In genomic region chr14:73457935-73458218, GRCh38 we compare ENCODE assay signal across 7 cellular contexts. TPM values are rescaled to one million over a fixed set of nuclear protein-coding genes. Genes with fewer than 3 reads are reported as not detected.
A peak's percentile ranks its signal among the peaks of the same experiment; 100 is the strongest.
DNase-seq lines count a peak whose midpoint lies in the region; ATAC-seq, FAIRE-seq and TF ChIP-seq lines count a peak whose summit lies in the region.

No MANE protein-coding gene starts in this region.

- H3K9ac ChIP-seq in HUES6 (ENCODE audit: low read length) (peak overlapping the region; percentile 80), K562 (ENCODE audit: insufficient read depth in 1 of 2, low read depth in 2 of 2, low read length in 2 of 2) (peak overlapping the region; percentile 76 to 95)

- peak overlapping the region; percentile 81 for H3K4me2 ChIP-seq in K562 (ENCODE audit: insufficient read depth, low read length)

- H3K9me3 ChIP-seq in HUES6 (ENCODE audit: control insufficient read depth, insufficient read depth, low read depth, low read length) (no peaks in the 10 kb centered on the region), K562 (replicated peaks; ENCODE audit: control insufficient read depth, insufficient read depth, low read depth, low read length) (no peaks in the 10 kb centered on the region), thyroid gland (no peaks in the 10 kb centered on the region)

- in situ Hi-C loops in K562 (cut with MboI) = loop anchor here (25.0 kb wide), 2 partner anchors 421 to 946 kb away; partner anchors contain the start of gene ZFYVE1

- H3K4me3 ChIP-seq in HUES6 (ENCODE audit: low read depth, low read length) (peak overlapping the region; percentile 93), K562 (peak overlapping the region; percentile 89), thyroid gland (replicated peaks in 1 of 3) (peak overlapping the region; percentile 51 to 97 (median 86))

- H3K27ac ChIP-seq in HUES6 (ENCODE audit: low read depth, low read length) (peak overlapping the region; percentile 44; the same call in 1 of the 2 replicates), K562 (ENCODE audit: extremely low read depth, low read depth, low read length) (peak overlapping the region; percentile 79), thyroid gland (peak overlapping the region; percentile 89 to 91 (median 91))

- H3K27me3 ChIP-seq in HUES6 (ENCODE audit: control insufficient read depth, insufficient read depth, low read length) = no peaks in the 10 kb centered on the region
- no peaks in the 10 kb centered on the region for H3K27me3 ChIP-seq in K562 (ENCODE audit: control insufficient read depth in 2 of 2, insufficient read depth in 2 of 2, low read length in 2 of 2)
- H3K27me3 ChIP-seq in thyroid gland = no peaks in the 10 kb centered on the region

- TF ChIP-seq CTCF in K562 (IDR thresholded peaks at IDR 0.05 in 2 of 3, conservative IDR thresholded peaks at IDR 0.05 in 1 of 3; ENCODE audit: insufficient read depth in 2 of 3, low read depth in 1 of 3, low read length in 3 of 3) (no peak), thyroid gland (IDR thresholded peaks at IDR 0.05) (no peak)

- CTCF ChIA-PET in K562 (lab: Yijun Ruan, JAX; ENCODE audit: low intra/inter-chr PET ratio) = no interaction called here

- H3K9me1 ChIP-seq in K562 (ENCODE audit: control insufficient read depth, insufficient read depth, low read length) = no peaks in the 10 kb centered on the region

- H4K20me1 ChIP-seq in K562 (replicated peaks; ENCODE audit: control insufficient read depth, insufficient read depth, low read length) = no peaks in the 10 kb centered on the region

- no peak for FAIRE-seq in K562 (lab: Jason Lieb, UNC)

- peaks cover 21% of the 10 kb centered on the region for H3K4me1 ChIP-seq in HUES6 (ENCODE audit: control insufficient read depth, insufficient read depth, low read length)
- H3K4me1 ChIP-seq in K562 (replicated peaks in 1 of 2; ENCODE audit: control insufficient read depth in 2 of 2, insufficient read depth in 2 of 2, low read length in 2 of 2) = peaks cover 22 to 36% of the 10 kb centered on the region in 2 experiments
- H3K4me1 ChIP-seq in thyroid gland = peaks cover 19 to 47% of the 10 kb centered on the region in 2 donors

- H3K79me2 ChIP-seq in K562 (ENCODE audit: control insufficient read depth, insufficient read depth, low read length) = peaks cover 55% of the 10 kb centered on the region

- peak overlapping the region; percentile 76 for H2AFZ ChIP-seq in K562 (ENCODE audit: low read depth, low read length)

- peak; percentile 10 for ATAC-seq in GM18867 (IDR thresholded peaks at IDR 0.05; ENCODE audit: unreplicated experiment)
- ATAC-seq in K562 = peak; percentile 18
- peak; percentile 14 for ATAC-seq in left lobe of liver
- no peak for ATAC-seq in HG02852 (IDR thresholded peaks at IDR 0.05; ENCODE audit: unreplicated experiment)

- DNase-seq in K562 (ENCODE audit: extremely low read depth in 1 of 4, low spot score in 3 of 4) (no peak), left lobe of liver (ENCODE audit: low spot score) (no peak), thyroid gland (peak in 1 of 2 donors; percentile 34), HK-2 (ENCODE audit: unreplicated experiment) (no peak)

- POLR2A ChIA-PET in K562 (lab: Yijun Ruan, JAX) = interaction anchor here (1.2 kb wide), 1 partner anchor 10 kb away, joined by 8 read pairs; no protein-coding TSS in a partner anchor

- intact Hi-C loops in K562 (cut with micrococcal nuclease) (no loop called here), thyroid gland (cut with DNase I) (no loop called here)

- 0% methylated on average over 8 of the region's 19 CpGs for WGBS in K562 (ENCODE audit: insufficient coverage, low coverage, missing lambda C conversion rate)
- 0 to 1% methylated on average over 17 of the region's 19 CpGs for WGBS in thyroid gland, 2 donors

- no peak for TF ChIP-seq EP300 in K562 (IDR thresholded peaks at IDR 0.05; ENCODE audit: low read length)

- BruUV-seq in K562 (replicated peaks; lab: Mats Ljungman, UMichigan) = no TSS peak

- TF ChIP-seq RAD21 in K562 (CRISPR knock-in tag; conservative IDR thresholded peaks at IDR 0.05 in 1 of 2, IDR thresholded peaks at IDR 0.05 in 1 of 2) = no peak

- TF ChIP-seq POLR2A in K562 (conservative IDR thresholded peaks at IDR 0.05) (no peak), thyroid gland (IDR thresholded peaks at IDR 0.05) (no peak)

- H3K36me3 ChIP-seq in HUES6 (ENCODE audit: control insufficient read depth, insufficient read depth, low read length) (no peaks in the 10 kb centered on the region), K562 (ENCODE audit: control insufficient read depth, insufficient read depth, low read length) (no peaks in the 10 kb centered on the region; the same call in 2 of the 3 replicates), thyroid gland (no peaks in the 10 kb centered on the region)

TF ChIP-seq in K562, 482 proteins besides CTCF, POLR2A, EP300 and RAD21 (continues in another document):
- TF ChIP-seq SRSF3 (IDR thresholded peaks at IDR 0.05; ENCODE audit: insufficient read depth, low read length) (no peak), ZNF707 (CRISPR knock-in tag; conservative IDR thresholded peaks at IDR 0.05) (no peak), FOXO4 (CRISPR knock-in tag; IDR thresholded peaks at IDR 0.05) (no peak), GTF2A2 (tag; IDR thresholded peaks at IDR 0.05) (no peak), RNF2 (IDR thresholded peaks at IDR 0.05) (no peak), ZSCAN29 (IDR thresholded peaks at IDR 0.05) (no peak), GABPB1 (CRISPR knock-in tag; IDR thresholded peaks at IDR 0.05) (no peak), IFI16 (CRISPR knock-in tag; IDR thresholded peaks at IDR 0.05) (no peak), RBBP5 (IDR thresholded peaks at IDR 0.05; ENCODE audit: borderline replicate concordance, insufficient read depth, low read length, poor library complexity, severe bottlenecking) (peak; percentile 53), CREB1 (IDR thresholded peaks at IDR 0.05) (no peak), CREB1 (CRISPR knock-in tag; IDR thresholded peaks at IDR 0.05) (no peak), TEAD2 (tag; IDR thresholded peaks at IDR 0.05) (no peak), CEBPG (CRISPR knock-in tag; IDR thresholded peaks at IDR 0.05) (no peak), CEBPG (tag; conservative IDR thresholded peaks at IDR 0.05 in 1 of 2, IDR thresholded peaks at IDR 0.05 in 1 of 2) (no peak)

RNA-seq across cellular contexts. Expression of gene NUMB, which starts 0.5 kb away (rescaled TPM):
- total RNA-seq in K562 (2011; cell fraction: chromatin; rRNA removed; ENCODE audit: low replicate concordance) = 92.6 and 162 TPM in 2 replicates
- total RNA-seq in K562 (2011; cell fraction: nucleolus; rRNA removed) = 62.4 and 76.5 TPM in 2 replicates
- 94.4 and 145 TPM in 2 replicates for total RNA-seq in K562 (2011; cell fraction: nucleoplasm; rRNA removed)
- 16.8 and 17.8 TPM in 2 replicates for total RNA-seq in K562 (2014; rRNA removed)
- total RNA-seq in K562 (2014; rRNA removed; fragmentation: Illumina TruSeq; extraction: Trizol) = 18.1 TPM in 2 replicates
- total RNA-seq in K562 (2015; rRNA removed; fragmentation: Illumina TruSeq; extraction: Trizol) = 13.5 and 17.9 TPM in 2 replicates
- total RNA-seq in K562 (2021) = 38.3 and 39.4 TPM in 2 replicates
- 54.0 and 65.1 TPM in 2 replicates for polyA plus RNA-seq in K562 (2011; rRNA removed)
- polyA plus RNA-seq in K562 (2011; cell fraction: cytosol; rRNA removed) = 66.1 and 80.6 TPM in 2 replicates
- 95.4 and 136 TPM in 2 replicates for polyA plus RNA-seq in K562 (2011; cell fraction: nucleus; rRNA removed)
- 33.4 and 35.1 TPM in 2 replicates for polyA plus RNA-seq in K562 (2012)
- polyA plus RNA-seq in K562 (2014; fragmentation: Illumina TruSeq; extraction: Trizol) = 44.2 and 48.6 TPM in 2 replicates
- polyA plus RNA-seq in K562 (2014; fragmentation: Nextera tagmentation; extraction: Ambion mirVana) = 10 to 100 TPM; 23.5 to 47.8 TPM
- polyA plus RNA-seq in K562 (2014; rRNA removed) = 31.5 and 32.3 TPM in 2 replicates
- 101 and 113 TPM in 2 replicates for polyA minus RNA-seq in K562 (2011; rRNA and poly(A)+ RNA removed)
- 32.8 and 40.6 TPM in 2 replicates for polyA minus RNA-seq in K562 (2011; cell fraction: cytosol; rRNA and poly(A)+ RNA removed)
- 46.2 and 65.6 TPM in 2 replicates for polyA minus RNA-seq in K562 (2011; cell fraction: nucleus; rRNA and poly(A)+ RNA removed)
- 41.9 TPM for total RNA-seq in left lobe of liver
- total RNA-seq in thyroid gland = 100 to 1,000 TPM in 1 of 4 donors, 10 to 100 TPM in 3; 67.1 to 101 (median 86.7) TPM

RNA-seq across cellular contexts. Expression of gene RIOX1, which starts 32.9 kb away (rescaled TPM):
- 6.8 and 12.9 TPM in 2 replicates for total RNA-seq in K562 (2011; cell fraction: chromatin; rRNA removed; ENCODE audit: low replicate concordance)
- 14.5 and 16.8 TPM in 2 replicates for total RNA-seq in K562 (2011; cell fraction: nucleolus; rRNA removed)
- total RNA-seq in K562 (2011; cell fraction: nucleoplasm; rRNA removed) = 6.6 and 10.8 TPM in 2 replicates
- total RNA-seq in K562 (2014; rRNA removed) (17.6 and 18.0 TPM in 2 replicates), K562 (2014; rRNA removed; fragmentation: Illumina TruSeq; extraction: Trizol) (7.8 and 9.2 TPM in 2 replicates), K562 (2015; rRNA removed; fragmentation: Illumina TruSeq; extraction: Trizol) (11.5 and 12.7 TPM in 2 replicates), K562 (2021) (14.3 and 15.7 TPM in 2 replicates), left lobe of liver (5.0 TPM), thyroid gland (10 to 100 TPM; 17.9 to 22.0 (median 20.9) TPM)
- polyA plus RNA-seq in K562 (2011; rRNA removed) (4.6 and 5.8 TPM in 2 replicates), K562 (2014; fragmentation: Illumina TruSeq; extraction: Trizol) (8.0 and 8.2 TPM in 2 replicates), K562 (2014; fragmentation: Nextera tagmentation; extraction: Ambion mirVana) (1 to 10 TPM; 1.9 to 2.6 TPM), K562 (2014; rRNA removed) (12.4 and 13.8 TPM in 2 replicates)
- polyA plus RNA-seq in K562 (2011; cell fraction: cytosol; rRNA removed) = 5.6 and 18.2 TPM in 2 replicates
- polyA plus RNA-seq in K562 (2011; cell fraction: nucleus; rRNA removed) = 4.1 and 6.5 TPM in 2 replicates
- polyA plus RNA-seq in K562 (2012) = 5.3 and 9.7 TPM in 2 replicates
- 5.7 and 7.6 TPM in 2 replicates for polyA minus RNA-seq in K562 (2011; rRNA and poly(A)+ RNA removed)
- polyA minus RNA-seq in K562 (2011; cell fraction: cytosol; rRNA and poly(A)+ RNA removed) = 8.2 and 10.1 TPM in 2 replicates
- polyA minus RNA-seq in K562 (2011; cell fraction: nucleus; rRNA and poly(A)+ RNA removed) = 7.8 and 10.0 TPM in 2 replicates
